In the genomic region with DNA sequence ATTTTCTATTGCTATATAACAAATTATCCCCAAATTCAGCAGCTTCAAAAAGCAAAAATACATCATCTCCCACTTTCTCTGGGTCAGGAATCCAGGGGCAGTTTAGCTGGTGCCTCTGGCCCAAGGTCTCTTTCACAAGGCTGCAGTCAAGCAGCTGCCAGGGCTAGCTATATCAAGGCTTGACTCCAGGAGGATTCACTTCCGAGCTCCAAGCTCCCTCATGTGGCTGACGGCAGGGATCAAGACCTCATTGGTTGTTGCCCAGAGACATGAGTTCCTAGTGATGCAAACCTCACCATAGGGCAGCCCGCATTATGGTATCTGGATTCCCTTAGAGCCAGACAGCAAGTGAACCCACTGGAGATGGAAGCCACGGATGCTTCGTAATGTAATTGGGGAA, we compare ENCODE assay signal across 10 cellular contexts. TPM values are rescaled to one million over a fixed set of nuclear protein-coding genes. Genes with fewer than 3 reads are reported as not detected.
DNase-seq lines count a peak whose midpoint lies in the region; ATAC-seq and TF ChIP-seq lines count a peak whose summit lies in the region.
"Had no signal": no experiment of that assay in that cellular context is flagged by ENCODE, and none has a peak within 500 bp of the region (broad histone marks: within the 10 kb centered on the region; RNA-seq: fewer than 3 reads in every experiment).

No MANE protein-coding gene starts in this region.

- peak; percentile 61 for TF ChIP-seq CTCF in AG04450 (IDR thresholded peaks at IDR 0.05; ENCODE audit: low read depth, low read length)
- TF ChIP-seq CTCF in activated CD8-positive, alpha-beta T cell treated with anti-CD3 and anti-CD28 coated beads for 36 hours (IDR thresholded peaks at IDR 0.05), result no peak

- in situ Hi-C loops in T47D (cut with HindIII; ENCODE audit: low pct_unique_long_range_greater_than_20kb, low sequenced_read_pairs), result no loop called here

- ATAC-seq in activated CD8-positive, alpha-beta T cell treated with anti-CD3 and anti-CD28 coated beads for 36 hours, result no peak

- H3K9me3 ChIP-seq in AG04450 (ENCODE audit: control insufficient read depth, insufficient read depth, low read length), result no peaks in the 10 kb centered on the region

- no peaks in the 10 kb centered on the region for H3K9me3 Mint-ChIP-seq in activated CD8-positive, alpha-beta T cell treated with anti-CD3 and anti-CD28 coated beads for 36 hours
- H3K9me3 Mint-ChIP-seq: nephron; T-helper 1 cell treated with Interleukin-12 subunit alpha and Interleukin-12 subunit beta and Interleukin-4 antibody, amounts not matched to agents 30 μg/mL and 1 μg/mL, for 36 hours had no signal

- POLR2A ChIA-PET in AG04450 (lab: Yijun Ruan, JAX), result no interaction called here
- POLR2A ChIA-PET in activated CD8-positive, alpha-beta T cell treated with anti-CD3 and anti-CD28 coated beads for 36 hours (lab: Charles Lee), result no interaction called here

- no peaks in the 10 kb centered on the region for H3K4me1 Mint-ChIP-seq in activated CD8-positive, alpha-beta T cell treated with anti-CD3 and anti-CD28 coated beads for 36 hours (ENCODE audit: low read depth)
- H3K4me1 Mint-ChIP-seq: nephron had no signal

- no peak overlapping the region for H3K27ac Mint-ChIP-seq in activated CD8-positive, alpha-beta T cell treated with anti-CD3 and anti-CD28 coated beads for 36 hours
- H3K27ac Mint-ChIP-seq: nephron; T-helper 1 cell treated with Interleukin-12 subunit alpha and Interleukin-12 subunit beta and Interleukin-4 antibody, amounts not matched to agents 30 μg/mL and 1 μg/mL, for 36 hours had no signal

- H3K4me3 ChIP-seq in AG04450 (ENCODE audit: low read depth, low read length), result no peak overlapping the region

- intact Hi-C loops in activated CD8-positive, alpha-beta T cell treated with anti-CD3 and anti-CD28 coated beads for 36 hours (cut with micrococcal nuclease), result no loop called here

- H3K27me3 Mint-ChIP-seq in activated CD8-positive, alpha-beta T cell treated with anti-CD3 and anti-CD28 coated beads for 36 hours, result peaks cover 7% of the 10 kb centered on the region

- no peak overlapping the region for H3K27ac ChIP-seq in AG04450 (ENCODE audit: low read depth, low read length)

- no peaks in the 10 kb centered on the region for H3K36me3 Mint-ChIP-seq in activated CD8-positive, alpha-beta T cell treated with anti-CD3 and anti-CD28 coated beads for 36 hours (ENCODE audit: low read depth)

- CTCF ChIA-PET in AG04450 (lab: Charles Lee), result interaction anchor here (0.6 to 2.3 kb wide), 14 partner anchors 9 to 436 kb away, joined by 3 to 38 read pairs (median 4); partner anchors contain the start of genes SLC18B1 and TAAR1
- CTCF ChIA-PET in activated CD8-positive, alpha-beta T cell treated with anti-CD3 and anti-CD28 coated beads for 36 hours (lab: Charles Lee), result interaction anchor here (0.6 to 2.1 kb wide), 3 partner anchors 12 to 1725 kb away, joined by 3 to 7 read pairs (median 3); no protein-coding TSS in a partner anchor

- DNase-seq in AG04450 (ENCODE audit: low read depth, low spot score), result peak; percentile 52
- peak; percentile 38 for DNase-seq in HuH-7.5 (ENCODE audit: low spot score)
- DNase-seq in T47D (ENCODE audit: low read depth in 1 of 2, low spot score in 1 of 2), result peak; percentile 44 to 73
- peak; percentile 75 for DNase-seq in kidney tubule cell (ENCODE audit: low spot score)
- DNase-seq in activated CD8-positive, alpha-beta T cell treated with anti-CD3 and anti-CD28 coated beads for 36 hours, result no peak
- DNase-seq in NCI-H510A treated with DMSO at 0.1 percent for 48 hours (lab: John Stamatoyannopoulos, UW), result no peak
- no peak for DNase-seq in NK-92 treated with Interleukin-12 subunit alpha and Interleukin-12 subunit beta, amount 100 ng/mL, for 24 hours (lab: John Stamatoyannopoulos, UW)
- DNase-seq in KG1 (lab: John Stamatoyannopoulos, UW), result no peak

- H3K4me3 Mint-ChIP-seq in activated CD8-positive, alpha-beta T cell treated with anti-CD3 and anti-CD28 coated beads for 36 hours, result no peak overlapping the region
- H3K4me3 Mint-ChIP-seq: nephron; T-helper 1 cell treated with Interleukin-12 subunit alpha and Interleukin-12 subunit beta and Interleukin-4 antibody, amounts not matched to agents 30 μg/mL and 1 μg/mL, for 36 hours had no signal

- no peaks in the 10 kb centered on the region for H3K27me3 ChIP-seq in AG04450 (ENCODE audit: control insufficient read depth, insufficient read depth, low read length)

RNA-seq across cellular contexts. Expression of gene VNN1, which starts 1.3 kb away (rescaled TPM):
- 0.06 TPM in 1 of 2 replicates, not detected in the other for polyA plus RNA-seq in AG04450 (2011; rRNA removed)
- polyA minus RNA-seq in AG04450 (2011; rRNA and poly(A)+ RNA removed), result 0.14 TPM in 1 of 2 replicates, not detected in the other
- not detected for total RNA-seq in activated CD8-positive, alpha-beta T cell treated with anti-CD3 and anti-CD28 coated beads for 36 hours

RNA-seq across cellular contexts. Expression of gene VNN2, which starts 42.5 kb away (rescaled TPM):
- polyA plus RNA-seq in AG04450 (2011; rRNA removed), result not detected in 2 replicates
- not detected in 2 replicates for polyA minus RNA-seq in AG04450 (2011; rRNA and poly(A)+ RNA removed)
- total RNA-seq in activated CD8-positive, alpha-beta T cell treated with anti-CD3 and anti-CD28 coated beads for 36 hours, result 10 to 100 TPM; 10.5 to 11.7 TPM

RNA-seq across cellular contexts. Expression of gene TAAR1, which starts 56.2 kb away (rescaled TPM):
- polyA plus RNA-seq in AG04450 (2011; rRNA removed), result not detected in 2 replicates
- polyA minus RNA-seq in AG04450 (2011; rRNA and poly(A)+ RNA removed), result not detected in 2 replicates
- not detected for total RNA-seq in activated CD8-positive, alpha-beta T cell treated with anti-CD3 and anti-CD28 coated beads for 36 hours

Comparison
In these comparisons a context has a peak if more than half of its experiments do, and no peak if none do; other contexts are left out.
1. DNase-seq: peak in AG04450 (single experiment), HuH-7.5 (single experiment), T47D (2 of 2) and kidney tubule cell (single experiment); none in activated CD8-positive, alpha-beta T cell treated with anti-CD3 and anti-CD28 coated beads for 36 hours (single experiment), NCI-H510A treated with DMSO at 0.1 percent for 48 hours (single experiment), NK-92 treated with Interleukin-12 subunit alpha and Interleukin-12 subunit beta, amount 100 ng/mL, for 24 hours (single experiment) and KG1 (single experiment).